In genomic region chr6:52958546-52959255, GRCh38 we compare ENCODE assay signal across 17 cellular contexts. TPM values are rescaled to one million over a fixed set of nuclear protein-coding genes. Genes with fewer than 3 reads are reported as not detected.
DNase-seq lines count a peak whose midpoint lies in the region; ATAC-seq, FAIRE-seq and TF ChIP-seq lines count a peak whose summit lies in the region.
"Had no signal": no experiment of that assay in that cellular context is flagged by ENCODE, and none has a peak within 500 bp of the region (broad histone marks: within the 10 kb centered on the region; RNA-seq: fewer than 3 reads in every experiment).

No MANE protein-coding gene starts in this region.

- TF ChIP-seq CTCF in esophagus muscularis mucosa (IDR thresholded peaks at IDR 0.05) (no peak), nephron progenitor cell (IDR thresholded peaks at IDR 0.05) (no peak)

- H3K36me3 Mint-ChIP-seq in nephron progenitor cell (ENCODE audit: low read depth) = peaks cover 5% of the 10 kb centered on the region

- H3K9me3 Mint-ChIP-seq in nephron progenitor cell = peaks cover 16% of the 10 kb centered on the region
- H3K9me3 Mint-ChIP-seq: CD4-positive, alpha-beta T cell had no signal

- no peak for ATAC-seq in GM19351 (IDR thresholded peaks at IDR 0.05; ENCODE audit: unreplicated experiment)
- ATAC-seq: A549 had no signal

- H3K27me3 Mint-ChIP-seq in nephron progenitor cell (ENCODE audit: low read depth, poor library complexity) = peaks cover 18% of the 10 kb centered on the region

- no peaks in the 10 kb centered on the region for H3K36me3 ChIP-seq in esophagus muscularis mucosa

- FAIRE-seq in HTR-8/SVneo (lab: Jason Lieb, UNC) = no peak
- FAIRE-seq: A549, D721Med, H1 had no signal

- peak overlapping the region; percentile 8 for H3K4me3 Mint-ChIP-seq in nephron progenitor cell
- H3K4me3 Mint-ChIP-seq: CD4-positive, alpha-beta T cell had no signal

- DNase-seq in ELF-1 (ENCODE audit: low read depth, low spot score) (peak; percentile 46), RPMI7951 (ENCODE audit: low read depth) (peak; percentile 86), esophagus muscularis mucosa (ENCODE audit: extremely low spot score) (peak; percentile 68), nephron progenitor cell (no peak), HTR-8/SVneo (ENCODE audit: insufficient read length, low spot score) (no peak), GDM1 (lab: John Stamatoyannopoulos, UW) (no peak)
- DNase-seq: AML-193; Caco-2; CD4-positive, alpha-beta T cell; GF-D8; H9 had no signal

- 59% methylated on average over 8 of the region's 8 CpGs for WGBS in esophagus muscularis mucosa

- H3K4me1 Mint-ChIP-seq in nephron progenitor cell = peaks cover 31% of the 10 kb centered on the region

- H3K27me3 ChIP-seq in esophagus muscularis mucosa = no peaks in the 10 kb centered on the region

- TF ChIP-seq POLR2A in esophagus muscularis mucosa (IDR thresholded peaks at IDR 0.05; ENCODE audit: low read depth) = no peak

- TF ChIP-seq EP300 in esophagus muscularis mucosa (IDR thresholded peaks at IDR 0.05) = no peak

- H3K4me3 ChIP-seq in esophagus muscularis mucosa = no peak overlapping the region
- H3K4me3 ChIP-seq: A549 had no signal

- no peaks in the 10 kb centered on the region for H3K4me1 ChIP-seq in esophagus muscularis mucosa
- H3K4me1 ChIP-seq: A549 had no signal

- H3K9me3 ChIP-seq in esophagus muscularis mucosa = peaks cover 0 to 5% (median 0%) of the 10 kb centered on the region in 4 donors
- H3K9me3 ChIP-seq: A549, Caco-2 had no signal

- intact Hi-C loops in esophagus muscularis mucosa (cut with DNase I) = no loop called here

- H3K27ac ChIP-seq in esophagus muscularis mucosa (replicated peaks in 1 of 4) = no peak overlapping the region
- H3K27ac ChIP-seq: 22Rv1, A549, C4-2B had no signal

- H3K27ac Mint-ChIP-seq in nephron progenitor cell = peak overlapping the region; percentile 50
- H3K27ac Mint-ChIP-seq: CD4-positive, alpha-beta T cell; H9 had no signal

RNA-seq across cellular contexts. Expression of gene GSTA4, which starts 36.4 kb away (rescaled TPM):
- total RNA-seq in RPMI7951 (2014; rRNA removed; shearing (Covaris generic)) = 16.1 and 18.7 TPM in 2 replicates
- total RNA-seq in esophagus muscularis mucosa = 10 to 100 TPM; 16.6 to 23.2 (median 17.7) TPM

RNA-seq across cellular contexts. Expression of gene GSTA3, which starts 49.2 kb away (rescaled TPM):
- total RNA-seq in RPMI7951 (2014; rRNA removed; shearing (Covaris generic)) = not detected in 2 replicates
- not detected for total RNA-seq in esophagus muscularis mucosa
- total RNA-seq: Caco-2; CD4-positive, alpha-beta T cell; H1; H9 had no signal

Comparison
In these comparisons a context has a peak if more than half of its experiments do, and no peak if none do; other contexts are left out.
1. DNase-seq: peak in ELF-1 (single experiment), RPMI7951 (single experiment) and esophagus muscularis mucosa (single experiment); none in nephron progenitor cell (single experiment), HTR-8/SVneo (single experiment) and GDM1 (single experiment).